9 cellular contexts compared by ENCODE assay signal in the genomic region with DNA sequence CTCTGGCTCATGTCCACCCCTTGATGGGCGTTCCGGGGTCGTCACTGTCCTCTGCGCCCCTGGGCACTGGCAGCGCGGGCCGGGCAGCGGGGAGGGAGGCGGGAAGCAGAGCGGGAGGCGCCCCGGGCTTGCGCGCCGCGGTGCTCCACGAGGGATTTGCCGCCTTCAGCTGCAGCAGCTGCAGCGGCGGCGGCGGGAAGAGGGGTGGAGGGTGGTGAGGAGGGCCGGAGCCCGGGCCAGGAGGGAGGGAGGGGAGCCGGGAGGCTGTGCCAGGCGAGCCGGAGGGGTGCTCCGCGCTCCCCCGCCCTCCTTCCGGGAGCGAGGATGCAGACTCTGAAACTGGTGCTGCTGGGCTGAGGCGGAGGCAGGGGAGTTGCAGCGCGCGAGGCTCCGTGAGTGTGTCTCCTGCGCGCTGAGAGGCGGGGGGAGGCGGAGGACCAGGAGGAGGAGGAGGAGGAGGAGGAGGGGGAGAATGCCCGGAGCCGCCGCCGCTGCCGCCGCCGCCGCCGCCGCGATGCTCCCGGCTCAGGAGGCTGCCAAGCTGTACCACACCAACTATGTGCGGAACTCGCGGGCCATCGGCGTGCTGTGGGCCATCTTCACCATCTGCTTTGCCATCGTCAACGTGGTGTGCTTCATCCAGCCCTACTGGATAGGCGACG. TPM values are rescaled to one million over a fixed set of nuclear protein-coding genes. Genes with fewer than 3 reads are reported as not detected.
DNase-seq lines count a peak whose midpoint lies in the region; ATAC-seq and TF ChIP-seq lines count a peak whose summit lies in the region.
"Had no signal": no experiment of that assay in that cellular context is flagged by ENCODE, and none has a peak within 500 bp of the region (broad histone marks: within the 10 kb centered on the region; RNA-seq: fewer than 3 reads in every experiment).

TSS of gene LHFPL3 (plus strand) at position 296 of the 662 bp plus-strand sequence.

- no peak within 1 kb of the TSS for H3K27ac Mint-ChIP-seq in endothelial cell (ENCODE audit: unreplicated experiment)

- peak within 1 kb of the TSS; percentile 45 for H3K4me3 Mint-ChIP-seq in endothelial cell (ENCODE audit: unreplicated experiment)

- DNase-seq in EL, result peak; percentile 6
- peak; percentile 15 for DNase-seq in NCI-H345 treated with DMSO at 0.1 percent for 48 hours (lab: John Stamatoyannopoulos, UW; ENCODE audit: unreplicated experiment)
- DNase-seq in endothelial cell (ENCODE audit: low spot score), result peak; percentile 16
- peak; percentile 30 to 91 (median 44) for DNase-seq in posterior cingulate gyrus
- no peak for DNase-seq in NCI-H1048 (lab: John Stamatoyannopoulos, UW)
- no peak for DNase-seq in H4 (ENCODE audit: low spot score)

- ATAC-seq in HG02852 (IDR thresholded peaks at IDR 0.05; ENCODE audit: unreplicated experiment) (no peak), HG03039 (IDR thresholded peaks at IDR 0.05; ENCODE audit: unreplicated experiment) (no peak)

- intact Hi-C loops in posterior cingulate gyrus (cut with DNase I), result no loop called here

- TF ChIP-seq CTCF in endothelial cell (IDR thresholded peaks at IDR 0.05; ENCODE audit: unreplicated experiment), result no peak

- peaks cover 10% of the 10 kb centered on the region for H3K4me1 Mint-ChIP-seq in endothelial cell (ENCODE audit: unreplicated experiment)

- no peaks in the 10 kb centered on the region for H3K36me3 Mint-ChIP-seq in endothelial cell (ENCODE audit: low read depth, unreplicated experiment)

- peaks cover 21% of the 10 kb centered on the region for H3K27me3 Mint-ChIP-seq in endothelial cell (ENCODE audit: unreplicated experiment)

- no peaks in the 10 kb centered on the region for H3K9me3 Mint-ChIP-seq in endothelial cell (ENCODE audit: unreplicated experiment)

RNA-seq across cellular contexts. Expression of gene LHFPL3, which starts in this region (rescaled TPM):
- not detected for total RNA-seq in endothelial cell (ENCODE audit: unreplicated experiment)
- total RNA-seq in H4 (2014; rRNA removed; shearing (Covaris generic)), result 0.43 TPM in 1 of 2 replicates, not detected in the other
- total RNA-seq: SJSA1 had no signal

Comparison
In these comparisons a context has a peak if more than half of its experiments do, and no peak if none do; other contexts are left out.
1. Peak in DNase-seq in endothelial cell; RNA of the gene not detected or under 1 TPM.
2. DNase-seq: peak in EL (single experiment), NCI-H345 treated with DMSO at 0.1 percent for 48 hours (single experiment) and posterior cingulate gyrus (10 of 10); none in NCI-H1048 (single experiment) and H4 (single experiment).